Comparison of ENCODE assay signal across 1 cellular context in genomic region chr1:98188769-98189168, GRCh38.
TF ChIP-seq lines count a peak whose summit lies in the region.

No MANE protein-coding gene starts in this region.

TF ChIP-seq in GM12878, 131 proteins besides CTCF, POLR2A, EP300 and RAD21 (continued from another document):
- TF ChIP-seq ZBTB4 (CRISPR knock-in tag; IDR thresholded peaks at IDR 0.05) = no peak
- no peak for TF ChIP-seq SMAD1 (IDR thresholded peaks at IDR 0.05; ENCODE audit: low read depth, partially characterized antibody)
- TF ChIP-seq USF2 (IDR thresholded peaks at IDR 0.05; ENCODE audit: borderline replicate concordance, low read depth, low read length) = no peak
- TF ChIP-seq ZNF207 (IDR thresholded peaks at IDR 0.05; ENCODE audit: borderline replicate concordance) = no peak
